Comparison of ENCODE assay signal across 22 cellular contexts in genomic region chr3:182399978-182400737, GRCh38.
DNase-seq lines count a peak whose midpoint lies in the region; ATAC-seq, FAIRE-seq and TF ChIP-seq lines count a peak whose summit lies in the region.
"Had no signal": no experiment of that assay in that cellular context is flagged by ENCODE, and none has a peak within 500 bp of the region (broad histone marks: within the 10 kb centered on the region; RNA-seq: fewer than 3 reads in every experiment).

No MANE protein-coding gene starts in this region.

- H3K27ac ChIP-seq in HUES64 (ENCODE audit: low read depth, low read length) (peak overlapping the region; percentile 22; the same call in 1 of the 2 replicates), astrocyte (ENCODE audit: low read depth, low read length) (no peak overlapping the region)
- H3K27ac ChIP-seq: SJSA1 had no signal

- H3K9ac ChIP-seq in HUES64 (ENCODE audit: low read depth, low read length) (no peak overlapping the region), astrocyte (ENCODE audit: low read length) (no peak overlapping the region)

- H3K4me1 ChIP-seq in HUES64 (ENCODE audit: insufficient read depth, low read length), result peaks cover 12% of the 10 kb centered on the region
- H3K4me1 ChIP-seq in astrocyte (ENCODE audit: insufficient read depth, low read length), result no peaks in the 10 kb centered on the region
- H3K4me1 ChIP-seq: BE2C had no signal

- 77% methylated on average over 10 of the region's 11 CpGs for WGBS in HUES64

- DNase-seq in astrocyte (ENCODE audit: low read depth), result peak; percentile 9
- peak; percentile 2 for DNase-seq in kidney tubule cell (ENCODE audit: low spot score)
- DNase-seq in stimulated activated CD4-positive, alpha-beta T cell treated with anti-CD3 and anti-CD28 coated beads, Interleukin-4, amount 100 ng/mL, for 24 hours, result no peak
- DNase-seq: BE2C; DMS53; EL; H7; MG63; NCI-H1092 treated with DMSO at 0.1 percent for 48 hours; NCI-H146; NCI-H2029; NCI-H2227 treated with DMSO at 0.1 percent for 48 hours; NCI-H510A treated with DMSO at 0.1 percent for 48 hours; NCI-H748 treated with DMSO at 0.1 percent for 48 hours; NK-92 treated with Interleukin-12 subunit alpha and Interleukin-12 subunit beta, amount 100 ng/mL, for 24 hours had no signal

- H3K27me3 ChIP-seq in HUES64 (ENCODE audit: insufficient read depth, low read length) (no peaks in the 10 kb centered on the region), astrocyte (ENCODE audit: insufficient read depth, low read length) (no peaks in the 10 kb centered on the region)
- H3K27me3 ChIP-seq: BE2C, MG63, SJSA1 had no signal

- H3K4me2 ChIP-seq in astrocyte (ENCODE audit: low read length), result no peak overlapping the region

- ATAC-seq in GM19463 (IDR thresholded peaks at IDR 0.05; ENCODE audit: unreplicated experiment) (no peak), HG02970 (IDR thresholded peaks at IDR 0.05; ENCODE audit: low FRiP score, unreplicated experiment) (no peak), HG02852 (IDR thresholded peaks at IDR 0.05; ENCODE audit: unreplicated experiment) (no peak)

- H3K9me3 ChIP-seq in HUES64 (ENCODE audit: insufficient read depth, low read depth, low read length), result no peaks in the 10 kb centered on the region
- no peaks in the 10 kb centered on the region for H3K9me3 ChIP-seq in astrocyte (ENCODE audit: insufficient read depth, low read depth, low read length)
- H3K9me3 ChIP-seq: BE2C, MG63, SJSA1 had no signal

- no peaks in the 10 kb centered on the region for H4K20me1 ChIP-seq in astrocyte (ENCODE audit: insufficient read depth, low read length)

- H3K4me3 Mint-ChIP-seq in astrocyte (ENCODE audit: unreplicated experiment), result no peak overlapping the region

- H3K36me3 ChIP-seq in HUES64 (ENCODE audit: insufficient read depth, low read length) (no peaks in the 10 kb centered on the region), astrocyte (ENCODE audit: insufficient read depth, low read length) (no peaks in the 10 kb centered on the region)
- H3K36me3 ChIP-seq: BE2C, MG63, SJSA1 had no signal

- H3K9me3 Mint-ChIP-seq in astrocyte (ENCODE audit: unreplicated experiment), result no peaks in the 10 kb centered on the region

- H3K27ac Mint-ChIP-seq in astrocyte (ENCODE audit: unreplicated experiment), result peak overlapping the region; percentile 70

- no peaks in the 10 kb centered on the region for H3K36me3 Mint-ChIP-seq in astrocyte (ENCODE audit: low read depth, unreplicated experiment)

- no peak for TF ChIP-seq CTCF in astrocyte (IDR thresholded peaks at IDR 0.05; ENCODE audit: insufficient read depth, low read depth, low read length)

- peaks cover 2% of the 10 kb centered on the region for H3K4me1 Mint-ChIP-seq in astrocyte (ENCODE audit: low read depth, unreplicated experiment)

- H3K4me3 ChIP-seq in HUES64 (ENCODE audit: low read length) (no peak overlapping the region), astrocyte (ENCODE audit: insufficient read depth, low read depth, low read length) (no peak overlapping the region)
- H3K4me3 ChIP-seq: MG63, SJSA1 had no signal

- FAIRE-seq in astrocyte (lab: Jason Lieb, UNC), result no peak
- FAIRE-seq: D721Med, RCC 7860 had no signal

- H3K79me2 ChIP-seq in astrocyte (ENCODE audit: insufficient read depth, low read length), result no peaks in the 10 kb centered on the region

- H2AFZ ChIP-seq in astrocyte (ENCODE audit: low read depth, low read length), result no peak overlapping the region

- peaks cover 7% of the 10 kb centered on the region for H3K27me3 Mint-ChIP-seq in astrocyte (ENCODE audit: low read depth, unreplicated experiment)
